ENCODE assay signal across 12 cellular contexts in genomic region chr1:153122831-153123421, GRCh38. TPM values are rescaled to one million over a fixed set of nuclear protein-coding genes. Genes with fewer than 3 reads are reported as not detected.
DNase-seq lines count a peak whose midpoint lies in the region; ATAC-seq and TF ChIP-seq lines count a peak whose summit lies in the region.
"Had no signal": no experiment of that assay in that cellular context is flagged by ENCODE, and none has a peak within 500 bp of the region (broad histone marks: within the 10 kb centered on the region; RNA-seq: fewer than 3 reads in every experiment).

No MANE protein-coding gene starts in this region.

- H3K4me3 Mint-ChIP-seq in endothelial cell (ENCODE audit: unreplicated experiment): no peak overlapping the region
- H3K4me3 Mint-ChIP-seq in activated T-cell treated with anti-CD3 and anti-CD28 coated beads, Interleukin-2, amount 50 U/mL, for 72 hours: no peak overlapping the region
- H3K4me3 Mint-ChIP-seq: activated naive CD4-positive, alpha-beta T cell treated with anti-CD3 and anti-CD28 coated beads for 36 hours had no signal

- H3K4me3 ChIP-seq in testis: no peak overlapping the region

- no peaks in the 10 kb centered on the region for H3K9me3 Mint-ChIP-seq in endothelial cell (ENCODE audit: unreplicated experiment)
- peaks cover 1 to 5% of the 10 kb centered on the region in 2 donors for H3K9me3 Mint-ChIP-seq in activated T-cell treated with anti-CD3 and anti-CD28 coated beads, Interleukin-2, amount 50 U/mL, for 72 hours

- no peak overlapping the region for H3K27ac Mint-ChIP-seq in endothelial cell (ENCODE audit: unreplicated experiment)
- no peak overlapping the region for H3K27ac Mint-ChIP-seq in activated T-cell treated with anti-CD3 and anti-CD28 coated beads, Interleukin-2, amount 50 U/mL, for 72 hours
- H3K27ac Mint-ChIP-seq: activated naive CD4-positive, alpha-beta T cell treated with anti-CD3 and anti-CD28 coated beads for 36 hours had no signal

- H3K4me1 ChIP-seq in testis: peaks cover 6% of the 10 kb centered on the region

- no peak for TF ChIP-seq CTCF in endothelial cell (IDR thresholded peaks at IDR 0.05; ENCODE audit: unreplicated experiment)
- no peak for TF ChIP-seq CTCF in testis (IDR thresholded peaks at IDR 0.05)

- peak; percentile 18 for DNase-seq in DMS 273 (lab: John Stamatoyannopoulos, UW; ENCODE audit: unreplicated experiment)
- DNase-seq in DMS 273 treated with DMSO at 0.1 percent for 48 hours (lab: John Stamatoyannopoulos, UW): no peak
- DNase-seq in NCI-H2171 treated with DMSO at 0.1 percent for 48 hours (lab: John Stamatoyannopoulos, UW): peak; percentile 81
- DNase-seq in endothelial cell (ENCODE audit: low spot score): peak; percentile 29
- DNase-seq in testis: peak; percentile 49
- no peak for DNase-seq in HK-2 (ENCODE audit: unreplicated experiment)
- DNase-seq in activated T-cell treated with anti-CD3 and anti-CD28 coated beads, Interleukin-2, amount 50 U/mL, for 72 hours: no peak
- DNase-seq: activated naive CD4-positive, alpha-beta T cell treated with anti-CD3 and anti-CD28 coated beads for 36 hours; T-helper 9 cell had no signal

- H3K27me3 ChIP-seq in testis: no peaks in the 10 kb centered on the region

- H3K4me1 Mint-ChIP-seq in endothelial cell (ENCODE audit: unreplicated experiment): peaks cover 14% of the 10 kb centered on the region
- H3K4me1 Mint-ChIP-seq in activated T-cell treated with anti-CD3 and anti-CD28 coated beads, Interleukin-2, amount 50 U/mL, for 72 hours (ENCODE audit: low read depth): no peaks in the 10 kb centered on the region

- no peaks in the 10 kb centered on the region for H3K36me3 Mint-ChIP-seq in endothelial cell (ENCODE audit: low read depth, unreplicated experiment)
- H3K36me3 Mint-ChIP-seq in activated T-cell treated with anti-CD3 and anti-CD28 coated beads, Interleukin-2, amount 50 U/mL, for 72 hours (ENCODE audit: insufficient read depth in 2 of 2): no peaks in the 10 kb centered on the region

- no peak overlapping the region for H3K27ac ChIP-seq in testis
- H3K27ac ChIP-seq: 22Rv1 had no signal

- H3K36me3 ChIP-seq in testis (ENCODE audit: low read depth, missing control alignments): no peaks in the 10 kb centered on the region

- no peaks in the 10 kb centered on the region for H3K27me3 Mint-ChIP-seq in endothelial cell (ENCODE audit: unreplicated experiment)
- peaks cover 12% of the 10 kb centered on the region for H3K27me3 Mint-ChIP-seq in activated T-cell treated with anti-CD3 and anti-CD28 coated beads, Interleukin-2, amount 50 U/mL, for 72 hours (ENCODE audit: low read depth)

- no peak for ATAC-seq in HG03196 (IDR thresholded peaks at IDR 0.05; ENCODE audit: unreplicated experiment)
- no peak for ATAC-seq in activated T-cell treated with anti-CD3 and anti-CD28 coated beads, Interleukin-2, amount 50 U/mL, for 72 hours (replicated peaks in 1 of 2)

- no peaks in the 10 kb centered on the region for H3K9me3 ChIP-seq in testis

- no peak for TF ChIP-seq POLR2A in testis (IDR thresholded peaks at IDR 0.05)

- intact Hi-C loops in testis (cut with DNase I; ENCODE audit: low total_unique reads): no loop called here

- 20 to 28% methylated on average over 3 of the region's 3 CpGs for WGBS in testis, 2 donors

RNA-seq across cellular contexts. Expression of gene SPRR2F, which starts 9.6 kb away (rescaled TPM):
- not detected for total RNA-seq in endothelial cell (ENCODE audit: unreplicated experiment)
- 1 to 10 TPM in 1 of 2 donors, not detected in 1; 4.9 TPM for total RNA-seq in testis
- 21.6 TPM for polyA plus RNA-seq in testis (ENCODE audit: insufficient read depth, low read depth, low replicate concordance)
- total RNA-seq in activated T-cell treated with anti-CD3 and anti-CD28 coated beads, Interleukin-2, amount 50 U/mL, for 72 hours: not detected
- total RNA-seq: activated naive CD4-positive, alpha-beta T cell treated with anti-CD3 and anti-CD28 coated beads for 36 hours; fibroblast of lung had no signal
- polyA plus RNA-seq: fibroblast of lung had no signal

RNA-seq across cellular contexts. Expression of gene SPRR2G, which starts 27.8 kb away (rescaled TPM):
- not detected for total RNA-seq in endothelial cell (ENCODE audit: unreplicated experiment)
- total RNA-seq in testis: not detected
- polyA plus RNA-seq in testis (ENCODE audit: insufficient read depth, low read depth, low replicate concordance): 1.9 TPM
- not detected for total RNA-seq in activated T-cell treated with anti-CD3 and anti-CD28 coated beads, Interleukin-2, amount 50 U/mL, for 72 hours
- total RNA-seq: activated naive CD4-positive, alpha-beta T cell treated with anti-CD3 and anti-CD28 coated beads for 36 hours; fibroblast of lung had no signal
- polyA plus RNA-seq: fibroblast of lung had no signal

RNA-seq across cellular contexts. Expression of gene SPRR2E, which starts 28.6 kb away (rescaled TPM):
- not detected for total RNA-seq in endothelial cell (ENCODE audit: unreplicated experiment)
- total RNA-seq in testis: not detected
- 1.4 TPM for polyA plus RNA-seq in testis (ENCODE audit: insufficient read depth, low read depth, low replicate concordance)
- not detected for total RNA-seq in activated T-cell treated with anti-CD3 and anti-CD28 coated beads, Interleukin-2, amount 50 U/mL, for 72 hours
- total RNA-seq: activated naive CD4-positive, alpha-beta T cell treated with anti-CD3 and anti-CD28 coated beads for 36 hours; fibroblast of lung had no signal
- polyA plus RNA-seq: fibroblast of lung had no signal

RNA-seq across cellular contexts. Expression of gene SPRR2B, which starts 51.5 kb away (rescaled TPM):
- total RNA-seq in endothelial cell (ENCODE audit: unreplicated experiment) (not detected), testis (under 1 TPM in 1 of 2 donors, not detected in 1; 0.62 TPM)
- 12.4 TPM for polyA plus RNA-seq in testis (ENCODE audit: insufficient read depth, low read depth, low replicate concordance)
- total RNA-seq in activated T-cell treated with anti-CD3 and anti-CD28 coated beads, Interleukin-2, amount 50 U/mL, for 72 hours: not detected
- total RNA-seq: activated naive CD4-positive, alpha-beta T cell treated with anti-CD3 and anti-CD28 coated beads for 36 hours; fibroblast of lung had no signal
- polyA plus RNA-seq: fibroblast of lung had no signal

Comparison
In these comparisons a context has a peak if more than half of its experiments do, and no peak if none do; other contexts are left out.
1. DNase-seq: peak in DMS 273 (single experiment), NCI-H2171 treated with DMSO at 0.1 percent for 48 hours (single experiment), endothelial cell (single experiment) and testis (single experiment); none in DMS 273 treated with DMSO at 0.1 percent for 48 hours (single experiment), HK-2 (single experiment) and activated T-cell treated with anti-CD3 and anti-CD28 coated beads, Interleukin-2, amount 50 U/mL, for 72 hours (0 of 2).